ENCODE assay signal across 8 cellular contexts in genomic region chr14:89618309-89618708, GRCh38.
DNase-seq lines count a peak whose midpoint lies in the region; ATAC-seq and TF ChIP-seq lines count a peak whose summit lies in the region.

No MANE protein-coding gene starts in this region.

- TF ChIP-seq EP300 in suprapubic skin (IDR thresholded peaks at IDR 0.05) = no peak

- CTCF ChIA-PET in Calu3 (lab: Charles Lee) = no interaction called here

- H3K27me3 ChIP-seq in left lung (no peaks in the 10 kb centered on the region), suprapubic skin (no peaks in the 10 kb centered on the region)

- H3K36me3 ChIP-seq in left lung (no peaks in the 10 kb centered on the region), suprapubic skin (no peaks in the 10 kb centered on the region)

- no peaks in the 10 kb centered on the region for H3K9me3 Mint-ChIP-seq in Calu3 (ENCODE audit: low read depth, unreplicated experiment)

- no peak overlapping the region for H3K27ac Mint-ChIP-seq in Calu3 (ENCODE audit: unreplicated experiment)

- peaks cover 76% of the 10 kb centered on the region for H3K27me3 Mint-ChIP-seq in Calu3 (ENCODE audit: unreplicated experiment)

- no peak for TF ChIP-seq POLR2A in suprapubic skin (IDR thresholded peaks at IDR 0.05)

- ATAC-seq in left lung (peak; percentile 49), GM18873 (IDR thresholded peaks at IDR 0.05; ENCODE audit: low FRiP score, unreplicated experiment) (no peak)

- TF ChIP-seq CTCF in Calu3 (IDR thresholded peaks at IDR 0.05; ENCODE audit: unreplicated experiment) = no peak
- no peak for TF ChIP-seq CTCF in LNCaP clone FGC (IDR thresholded peaks at IDR 0.05; ENCODE audit: control insufficient read depth, extremely low read depth, insufficient read depth)
- TF ChIP-seq CTCF in left lung (IDR thresholded peaks at IDR 0.05) = no peak
- TF ChIP-seq CTCF in suprapubic skin (IDR thresholded peaks at IDR 0.05) = no peak

- H3K4me1 ChIP-seq in left lung = peaks cover 2 to 57% of the 10 kb centered on the region in 2 donors
- H3K4me1 ChIP-seq in suprapubic skin = peaks cover 46% of the 10 kb centered on the region

- H3K4me3 ChIP-seq in LNCaP clone FGC (ENCODE audit: low read depth, low read length) (peak overlapping the region; percentile 43; the same call in 1 of the 2 replicates), left lung (peak overlapping the region; percentile 58 to 69), suprapubic skin (peak overlapping the region; percentile 79)

- H3K4me1 Mint-ChIP-seq in Calu3 (ENCODE audit: low read depth, unreplicated experiment) = no peaks in the 10 kb centered on the region

- H3K9me3 ChIP-seq in left lung (no peaks in the 10 kb centered on the region), suprapubic skin (no peaks in the 10 kb centered on the region)

- WGBS in suprapubic skin = 0% methylated on average over 7 of the region's 7 CpGs

- DNase-seq in Calu3 = no peak
- DNase-seq in LNCaP clone FGC (ENCODE audit: low read depth) = no peak
- DNase-seq in caudate nucleus (lab: John Stamatoyannopoulos, UW) = no peak
- DNase-seq in left lung = no peak
- no peak for DNase-seq in suprapubic skin (ENCODE audit: low spot score in 2 of 2)
- DNase-seq in NCI-H510A (lab: John Stamatoyannopoulos, UW) = no peak
- DNase-seq in activated gamma-delta T cell (lab: John Stamatoyannopoulos, UW) = no peak

- H3K27ac ChIP-seq in caudate nucleus (ENCODE audit: low read depth, low read length) (peak overlapping the region; percentile 79), left lung (peak overlapping the region; percentile 55 to 82), suprapubic skin (peak overlapping the region; percentile 85)

- BruUV-seq in Calu3 (replicated peaks; lab: Mats Ljungman, UMichigan) = no TSS peak

- intact Hi-C loops in Calu3 (cut with micrococcal nuclease; ENCODE audit: unreplicated experiment) (no loop called here), left lung (cut with DNase I) (no loop called here)

- H3K36me3 Mint-ChIP-seq in Calu3 (ENCODE audit: insufficient read depth, unreplicated experiment) = no peaks in the 10 kb centered on the region

- peak overlapping the region; percentile 50 for H3K4me3 Mint-ChIP-seq in Calu3 (ENCODE audit: low read depth, unreplicated experiment)
